8 cellular contexts compared by ENCODE assay signal in the genomic region with DNA sequence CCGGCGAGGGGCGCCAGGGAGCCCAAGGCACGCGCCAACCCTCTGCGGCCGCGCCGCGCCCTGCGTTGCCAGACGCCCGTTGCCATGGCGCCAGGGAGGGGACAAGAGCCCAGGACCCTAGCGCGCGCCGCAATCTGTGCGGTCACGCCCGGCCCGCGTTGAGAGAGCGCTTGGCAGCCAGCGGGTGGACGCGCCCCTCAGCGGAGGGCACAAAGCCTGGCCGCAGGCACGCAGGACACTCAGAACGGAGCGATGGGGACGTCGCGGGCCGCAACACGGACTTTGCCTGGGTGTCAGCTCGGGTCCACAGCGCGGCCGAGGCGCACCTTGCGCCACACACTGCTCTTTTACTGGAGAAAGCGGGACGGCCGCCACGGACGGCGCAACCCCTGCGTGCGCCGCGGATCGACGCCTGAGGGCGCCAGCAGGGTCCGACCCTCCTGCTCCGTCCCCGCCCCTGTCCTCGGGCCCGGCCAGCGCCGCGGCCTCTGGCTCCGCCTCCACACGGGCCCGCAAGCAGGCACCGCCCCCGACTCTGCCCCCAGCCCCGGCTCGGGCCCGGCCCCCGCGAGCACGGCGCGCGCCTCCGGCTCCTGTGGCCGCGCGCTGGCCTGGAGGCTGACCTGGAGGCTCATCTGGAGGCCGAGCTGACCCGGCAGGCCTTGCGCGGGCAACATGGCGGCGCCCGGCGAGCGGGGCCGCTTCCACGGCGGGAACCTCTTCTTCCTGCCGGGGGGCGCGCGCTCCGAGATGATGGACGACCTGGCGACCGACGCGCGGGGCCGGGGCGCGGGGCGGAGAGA. TPM values are rescaled to one million over a fixed set of nuclear protein-coding genes. Genes with fewer than 3 reads are reported as not detected.
DNase-seq lines count a peak whose midpoint lies in the region; ATAC-seq and TF ChIP-seq lines count a peak whose summit lies in the region.

A gene (plus strand): TSS at position 650 of the 803 bp plus-strand sequence. CDS start 26 bp downstream, at position 676.

- DNase-seq in NCI-H2196 treated with DMSO at 0.1 percent for 48 hours (lab: John Stamatoyannopoulos, UW; ENCODE audit: unreplicated experiment) = peak; percentile 86
- DNase-seq in WTC11 (ENCODE audit: low spot score) = peak; percentile 95
- peak; percentile 93 for DNase-seq in coronary artery (ENCODE audit: low spot score)
- DNase-seq in kidney glomerular epithelial cell (lab: John Stamatoyannopoulos, UW) = peak; percentile 77
- DNase-seq in stimulated activated CD4-positive, alpha-beta T cell treated with anti-CD3 and anti-CD28 coated beads, Interleukin-12 subunit alpha, Interleukin-12 subunit beta, amount 100 ng/mL, for 4 hours = peak; percentile 69

- ATAC-seq in GM19023 (IDR thresholded peaks at IDR 0.05; ENCODE audit: unreplicated experiment) = peak; percentile 74
- ATAC-seq in HG03135 (IDR thresholded peaks at IDR 0.05; ENCODE audit: unreplicated experiment) = peak; percentile 61
- peak; percentile 78 for ATAC-seq in WTC11

- H3K4me2 ChIP-seq in BLaER1 treated with 17β-estradiol and CSF1 and Interleukin-3, amounts not matched to agents 10 nM and 100 nM = peak within 1 kb of the TSS; percentile 96 to 99 (median 98)

- POLR2A ChIA-PET in WTC11 (lab: Charles Lee) = interaction anchor here (0.5 to 1.3 kb wide), 2 partner anchors 172 to 175 kb away, joined by 3 to 4 read pairs; a partner anchor contains a TSS

- peaks cover 25 to 34% (median 28%) of the 10 kb centered on the region in 11 experiments for H3K36me3 ChIP-seq in BLaER1 treated with 17β-estradiol and CSF1 and Interleukin-3, amounts not matched to agents 10 nM and 100 nM

- peak within 1 kb of the TSS; percentile 71 to 87 (median 81) for H3K4me3 ChIP-seq in BLaER1 treated with 17β-estradiol and CSF1 and Interleukin-3, amounts not matched to agents 10 nM and 100 nM
- peak within 1 kb of the TSS; percentile 97 for H3K4me3 ChIP-seq in coronary artery

- H3K4me3 Mint-ChIP-seq in WTC11 = peak within 1 kb of the TSS; percentile 81

- peak within 1 kb of the TSS; percentile 84 to 94 (median 91) for H3K9ac ChIP-seq in BLaER1 treated with 17β-estradiol and CSF1 and Interleukin-3, amounts not matched to agents 10 nM and 100 nM

- H3K36me3 Mint-ChIP-seq in WTC11 = peaks cover 5% of the 10 kb centered on the region; the same call in 1 of the 2 replicates

- H4K20me1 ChIP-seq in BLaER1 treated with 17β-estradiol and CSF1 and Interleukin-3, amounts not matched to agents 10 nM and 100 nM = peaks cover 0 to 77% (median 57%) of the 10 kb centered on the region in 11 experiments; a peak in 19 of 22 replicates

- H3K9me3 Mint-ChIP-seq in WTC11 = no peaks in the 10 kb centered on the region

- peak within 1 kb of the TSS; percentile 72 to 90 (median 82) for H3K27ac ChIP-seq in BLaER1 treated with 17β-estradiol and CSF1 and Interleukin-3, amounts not matched to agents 10 nM and 100 nM
- peak within 1 kb of the TSS in 1 of 2 donors; percentile 88 for H3K27ac ChIP-seq in coronary artery

- peaks cover 42% of the 10 kb centered on the region for H3K27me3 Mint-ChIP-seq in WTC11 (ENCODE audit: low read depth)

- peaks cover 18 to 43% (median 27%) of the 10 kb centered on the region in 10 experiments for H3K4me1 ChIP-seq in BLaER1 treated with 17β-estradiol and CSF1 and Interleukin-3, amounts not matched to agents 10 nM and 100 nM

- H3K27me3 ChIP-seq in BLaER1 treated with 17β-estradiol and CSF1 and Interleukin-3, amounts not matched to agents 10 nM and 100 nM = peaks cover 53 to 72% (median 66%) of the 10 kb centered on the region in 11 experiments

- H3K27ac Mint-ChIP-seq in WTC11 = peak within 1 kb of the TSS; percentile 80

- H3K4me1 Mint-ChIP-seq in WTC11 = peaks cover 30% of the 10 kb centered on the region

- CTCF ChIA-PET in WTC11 (lab: Charles Lee) = interaction anchor here (0.5 to 1.8 kb wide), 7 partner anchors 9 to 201 kb away, joined by 3 to 11 read pairs (median 3); a partner anchor contains a TSS

- no peaks in the 10 kb centered on the region for H3K9me3 ChIP-seq in BLaER1 treated with 17β-estradiol and CSF1 and Interleukin-3, amounts not matched to agents 10 nM and 100 nM (replicated peaks in 1 of 11)

- TF ChIP-seq CTCF in WTC11 (IDR thresholded peaks at IDR 0.05) (no peak), coronary artery (IDR thresholded peaks at IDR 0.05) (no peak)

TF ChIP-seq in WTC11, 78 proteins besides CTCF, POLR2A, EP300 and RAD21 (continues in another document):
- TF ChIP-seq ETV6 (CRISPR knock-in tag; IDR thresholded peaks at IDR 0.05) (0 out of 2 replicates have a peak, but pooled peaks have one; percentile 20), ATF1 (CRISPR knock-in tag; IDR thresholded peaks at IDR 0.05) (no peak), ZBTB21 (CRISPR knock-in tag; IDR thresholded peaks at IDR 0.05; ENCODE audit: borderline replicate concordance) (no peak; the same call in 1 of the 2 replicates), NFATC4 (CRISPR knock-in tag; IDR thresholded peaks at IDR 0.05) (peak; percentile 60; the same call in 1 of the 2 replicates), GABPB1 (CRISPR knock-in tag; IDR thresholded peaks at IDR 0.05) (peak; percentile 15), JAZF1 (CRISPR knock-in tag; IDR thresholded peaks at IDR 0.05) (no peak), ZNF232 (CRISPR knock-in tag; IDR thresholded peaks at IDR 0.05) (peak; percentile 88)
- TF ChIP-seq, protein P1, sequence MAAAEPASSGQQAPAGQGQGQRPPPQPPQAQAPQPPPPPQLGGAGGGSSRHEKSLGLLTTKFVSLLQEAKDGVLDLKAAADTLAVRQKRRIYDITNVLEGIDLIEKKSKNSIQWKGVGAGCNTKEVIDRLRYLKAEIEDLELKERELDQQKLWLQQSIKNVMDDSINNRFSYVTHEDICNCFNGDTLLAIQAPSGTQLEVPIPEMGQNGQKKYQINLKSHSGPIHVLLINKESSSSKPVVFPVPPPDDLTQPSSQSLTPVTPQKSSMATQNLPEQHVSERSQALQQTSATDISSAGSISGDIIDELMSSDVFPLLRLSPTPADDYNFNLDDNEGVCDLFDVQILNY (CRISPR knock-in tag; IDR thresholded peaks at IDR 0.05) = peak; percentile 84
- TF ChIP-seq, protein P2, sequence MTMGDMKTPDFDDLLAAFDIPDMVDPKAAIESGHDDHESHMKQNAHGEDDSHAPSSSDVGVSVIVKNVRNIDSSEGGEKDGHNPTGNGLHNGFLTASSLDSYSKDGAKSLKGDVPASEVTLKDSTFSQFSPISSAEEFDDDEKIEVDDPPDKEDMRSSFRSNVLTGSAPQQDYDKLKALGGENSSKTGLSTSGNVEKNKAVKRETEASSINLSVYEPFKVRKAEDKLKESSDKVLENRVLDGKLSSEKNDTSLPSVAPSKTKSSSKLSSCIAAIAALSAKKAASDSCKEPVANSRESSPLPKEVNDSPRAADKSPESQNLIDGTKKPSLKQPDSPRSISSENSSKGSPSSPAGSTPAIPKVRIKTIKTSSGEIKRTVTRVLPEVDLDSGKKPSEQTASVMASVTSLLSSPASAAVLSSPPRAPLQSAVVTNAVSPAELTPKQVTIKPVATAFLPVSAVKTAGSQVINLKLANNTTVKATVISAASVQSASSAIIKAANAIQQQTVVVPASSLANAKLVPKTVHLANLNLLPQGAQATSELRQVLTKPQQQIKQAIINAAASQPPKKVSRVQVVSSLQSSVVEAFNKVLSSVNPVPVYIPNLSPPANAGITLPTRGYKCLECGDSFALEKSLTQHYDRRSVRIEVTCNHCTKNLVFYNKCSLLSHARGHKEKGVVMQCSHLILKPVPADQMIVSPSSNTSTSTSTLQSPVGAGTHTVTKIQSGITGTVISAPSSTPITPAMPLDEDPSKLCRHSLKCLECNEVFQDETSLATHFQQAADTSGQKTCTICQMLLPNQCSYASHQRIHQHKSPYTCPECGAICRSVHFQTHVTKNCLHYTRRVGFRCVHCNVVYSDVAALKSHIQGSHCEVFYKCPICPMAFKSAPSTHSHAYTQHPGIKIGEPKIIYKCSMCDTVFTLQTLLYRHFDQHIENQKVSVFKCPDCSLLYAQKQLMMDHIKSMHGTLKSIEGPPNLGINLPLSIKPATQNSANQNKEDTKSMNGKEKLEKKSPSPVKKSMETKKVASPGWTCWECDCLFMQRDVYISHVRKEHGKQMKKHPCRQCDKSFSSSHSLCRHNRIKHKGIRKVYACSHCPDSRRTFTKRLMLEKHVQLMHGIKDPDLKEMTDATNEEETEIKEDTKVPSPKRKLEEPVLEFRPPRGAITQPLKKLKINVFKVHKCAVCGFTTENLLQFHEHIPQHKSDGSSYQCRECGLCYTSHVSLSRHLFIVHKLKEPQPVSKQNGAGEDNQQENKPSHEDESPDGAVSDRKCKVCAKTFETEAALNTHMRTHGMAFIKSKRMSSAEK (CRISPR knock-in tag; IDR thresholded peaks at IDR 0.05; ENCODE audit: borderline replicate concordance) = 0 out of 2 replicates have a peak, but pooled peaks have one; percentile 62
- TF ChIP-seq, protein P3, sequence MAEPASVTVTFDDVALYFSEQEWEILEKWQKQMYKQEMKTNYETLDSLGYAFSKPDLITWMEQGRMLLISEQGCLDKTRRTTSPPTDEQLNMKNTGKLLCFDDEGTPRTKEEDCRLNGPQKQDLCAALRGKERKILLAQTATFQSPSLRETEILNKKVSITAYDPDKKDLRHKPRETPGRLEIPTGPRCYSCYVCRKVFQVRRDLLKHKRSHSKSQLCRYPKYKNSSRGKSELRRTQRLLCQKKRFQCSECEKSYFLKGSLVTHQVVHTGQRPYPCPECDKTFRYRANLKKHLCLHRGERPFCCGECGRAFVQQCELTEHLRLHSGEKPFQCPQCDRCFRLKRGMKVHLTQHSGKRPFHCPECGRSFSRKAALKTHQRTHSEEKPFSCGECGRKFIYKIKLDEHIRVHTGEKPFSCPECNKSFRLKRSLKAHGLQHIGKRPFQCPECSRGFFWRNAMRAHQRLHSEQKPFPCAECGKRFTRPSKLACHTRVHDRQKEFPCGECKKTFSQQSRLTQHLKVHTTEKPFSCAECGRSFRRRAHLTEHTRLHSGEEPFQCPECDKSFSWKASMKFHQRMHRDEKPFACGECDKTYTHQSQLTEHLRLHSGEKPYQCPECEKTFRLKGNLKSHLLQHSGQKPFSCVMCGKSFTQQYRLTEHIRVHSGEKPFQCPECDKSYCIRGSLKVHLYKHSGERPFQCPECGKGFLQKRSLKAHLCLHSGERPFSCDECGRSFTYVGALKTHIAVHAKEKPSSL (CRISPR knock-in tag; conservative IDR thresholded peaks at IDR 0.05) = no peak

RNA-seq across cellular contexts. Expression of the gene that starts here (rescaled TPM):
- 56.0 to 58.5 TPM (median 57.0 TPM) in 3 replicates for total RNA-seq in WTC11 (2021)
